In genomic region chr1:212241445-212242287, GRCh38 we compare ENCODE assay signal across 16 cellular contexts. TPM values are rescaled to one million over a fixed set of nuclear protein-coding genes. Genes with fewer than 3 reads are reported as not detected.
DNase-seq lines count a peak whose midpoint lies in the region; ATAC-seq and TF ChIP-seq lines count a peak whose summit lies in the region.
"Had no signal": no experiment of that assay in that cellular context is flagged by ENCODE, and none has a peak within 500 bp of the region (broad histone marks: within the 10 kb centered on the region; RNA-seq: fewer than 3 reads in every experiment).

No MANE protein-coding gene starts in this region.

- H3K27me3 Mint-ChIP-seq in activated naive CD4-positive, alpha-beta T cell treated with anti-CD3 and anti-CD28 coated beads, Interleukin-2, amount 50 U/mL, for 24 hours = no peaks in the 10 kb centered on the region
- H3K27me3 Mint-ChIP-seq in natural killer cell (ENCODE audit: low read depth in 2 of 2) = no peaks in the 10 kb centered on the region
- H3K27me3 Mint-ChIP-seq in CD8-positive, alpha-beta T cell (ENCODE audit: low read depth) = peaks cover 3% of the 10 kb centered on the region
- H3K27me3 Mint-ChIP-seq: CD4-positive, alpha-beta memory T cell had no signal

- in situ Hi-C loops in transverse colon (cut with MboI; ENCODE audit: low pct_ligation_motif_present in 1 of 4, low pct_unique_long_range_greater_than_20kb in 1 of 4, low sequenced_read_pairs in 3 of 4) (no loop called here), HAP-1 (cut with MboI; ENCODE audit: low sequenced_read_pairs) (no loop called here)

- peak overlapping the region; percentile 38 for H3K27ac Mint-ChIP-seq in activated naive CD4-positive, alpha-beta T cell treated with anti-CD3 and anti-CD28 coated beads, Interleukin-2, amount 50 U/mL, for 24 hours
- peak overlapping the region; percentile 86 to 87 for H3K27ac Mint-ChIP-seq in natural killer cell
- H3K27ac Mint-ChIP-seq in CD8-positive, alpha-beta T cell = no peak overlapping the region
- H3K27ac Mint-ChIP-seq: HFFc6, mesothelial cell of epicardium had no signal

- CTCF ChIA-PET in CD8-positive, alpha-beta T cell (lab: Charles Lee) = no interaction called here

- H3K27ac ChIP-seq in esophagus muscularis mucosa (replicated peaks in 1 of 4) = peak overlapping the region; percentile 63 to 78 (median 72)
- peak overlapping the region; percentile 17 to 65 (median 50) for H3K27ac ChIP-seq in transverse colon
- no peak overlapping the region for H3K27ac ChIP-seq in CD8-positive, alpha-beta T cell (ENCODE audit: low read depth, low read length)

- H3K4me3 Mint-ChIP-seq in activated naive CD4-positive, alpha-beta T cell treated with anti-CD3 and anti-CD28 coated beads, Interleukin-2, amount 50 U/mL, for 24 hours = no peak overlapping the region
- H3K4me3 Mint-ChIP-seq in natural killer cell = no peak overlapping the region
- H3K4me3 Mint-ChIP-seq in CD8-positive, alpha-beta T cell = no peak overlapping the region
- H3K4me3 Mint-ChIP-seq: HFFc6, mesothelial cell of epicardium had no signal

- no peak for DNase-seq in activated naive CD4-positive, alpha-beta T cell treated with anti-CD3 and anti-CD28 coated beads, Interleukin-2, amount 50 U/mL, for 16 hours
- DNase-seq in esophagus muscularis mucosa (ENCODE audit: extremely low spot score) (no peak), natural killer cell (no peak), transverse colon (no peak), HAP-1 (ENCODE audit: low spot score in 2 of 2) (no peak), NCI-H1417 treated with DMSO at 0.1 percent for 48 hours (lab: John Stamatoyannopoulos, UW) (no peak)
- no peak for DNase-seq in CD8-positive, alpha-beta T cell
- DNase-seq: activated CD4-positive, alpha-beta T cell treated with anti-CD3 and anti-CD28 coated beads, Interleukin-2, amount 50 U/mL, for 4 hours; aorta; CD4-positive, alpha-beta memory T cell; HFFc6 had no signal

- H3K4me1 Mint-ChIP-seq in activated naive CD4-positive, alpha-beta T cell treated with anti-CD3 and anti-CD28 coated beads, Interleukin-2, amount 50 U/mL, for 24 hours = peaks cover 10% of the 10 kb centered on the region
- H3K4me1 Mint-ChIP-seq in natural killer cell = peaks cover 21 to 35% of the 10 kb centered on the region in 2 donors
- peaks cover 2% of the 10 kb centered on the region for H3K4me1 Mint-ChIP-seq in CD8-positive, alpha-beta T cell (ENCODE audit: low read depth)
- H3K4me1 Mint-ChIP-seq: mesothelial cell of epicardium had no signal

- H3K4me1 ChIP-seq in esophagus muscularis mucosa (peaks cover 23 to 64% (median 54%) of the 10 kb centered on the region in 4 donors), transverse colon (peaks cover 15 to 41% (median 25%) of the 10 kb centered on the region in 4 donors), HAP-1 (no peaks in the 10 kb centered on the region)
- H3K4me1 ChIP-seq in CD8-positive, alpha-beta T cell (ENCODE audit: insufficient read depth, low read length) = no peaks in the 10 kb centered on the region

- POLR2A ChIA-PET in CD8-positive, alpha-beta T cell (lab: Charles Lee) = no interaction called here

- intact Hi-C loops in esophagus muscularis mucosa (cut with DNase I) (loop anchor here (5.0 kb wide), 1 partner anchor 41 kb away; no protein-coding TSS in a partner anchor), natural killer cell (cut with micrococcal nuclease) (no loop called here), transverse colon (cut with DNase I; ENCODE audit: low total_unique reads) (loop anchor here (10.0 kb wide), 1 partner anchor 553 kb away; the partner anchor contains the start of genes NSL1 and TATDN3)
- intact Hi-C loops in CD8-positive, alpha-beta T cell (cut with DNase I, micrococcal nuclease) = no loop called here

- H3K9me3 ChIP-seq in esophagus muscularis mucosa (no peaks in the 10 kb centered on the region), transverse colon (no peaks in the 10 kb centered on the region), HAP-1 (no peaks in the 10 kb centered on the region)
- H3K9me3 ChIP-seq in CD8-positive, alpha-beta T cell (ENCODE audit: low read length) = no peaks in the 10 kb centered on the region
- H3K9me3 ChIP-seq: MG63 had no signal

- H3K9me3 Mint-ChIP-seq in activated naive CD4-positive, alpha-beta T cell treated with anti-CD3 and anti-CD28 coated beads, Interleukin-2, amount 50 U/mL, for 24 hours = no peaks in the 10 kb centered on the region
- no peaks in the 10 kb centered on the region for H3K9me3 Mint-ChIP-seq in natural killer cell
- no peaks in the 10 kb centered on the region for H3K9me3 Mint-ChIP-seq in CD8-positive, alpha-beta T cell
- H3K9me3 Mint-ChIP-seq: CD4-positive, alpha-beta memory T cell; HFFc6; mesothelial cell of epicardium had no signal

- TF ChIP-seq CTCF in esophagus muscularis mucosa (IDR thresholded peaks at IDR 0.05) (no peak), natural killer cell (IDR thresholded peaks at IDR 0.05) (no peak), transverse colon (IDR thresholded peaks at IDR 0.05) (no peak)
- TF ChIP-seq CTCF in CD8-positive, alpha-beta T cell (IDR thresholded peaks at IDR 0.05) = no peak

- H3K36me3 ChIP-seq in esophagus muscularis mucosa (no peaks in the 10 kb centered on the region), transverse colon (no peaks in the 10 kb centered on the region), HAP-1 (replicated peaks) (no peaks in the 10 kb centered on the region)
- H3K36me3 ChIP-seq in CD8-positive, alpha-beta T cell (ENCODE audit: insufficient read depth, low read length) = no peaks in the 10 kb centered on the region
- H3K36me3 ChIP-seq: MG63 had no signal

- TF ChIP-seq POLR2A in esophagus muscularis mucosa (IDR thresholded peaks at IDR 0.05; ENCODE audit: low read depth) = no peak
- TF ChIP-seq POLR2A in transverse colon (IDR thresholded peaks at IDR 0.05) = no peak

- H3K4me3 ChIP-seq in esophagus muscularis mucosa (no peak overlapping the region), transverse colon (no peak overlapping the region), HAP-1 (no peak overlapping the region)
- no peak overlapping the region for H3K4me3 ChIP-seq in CD8-positive, alpha-beta T cell (ENCODE audit: low read depth, low read length)
- H3K4me3 ChIP-seq: MG63, smooth muscle cell had no signal

- no peak for ATAC-seq in natural killer cell
- ATAC-seq in CD8-positive, alpha-beta T cell = no peak
- ATAC-seq: SK-N-SH treated with all-trans-retinoic acid at 6 μM for 48 hours had no signal

- TF ChIP-seq EP300 in esophagus muscularis mucosa (IDR thresholded peaks at IDR 0.05) (no peak), transverse colon (IDR thresholded peaks at IDR 0.05; ENCODE audit: low read depth) (no peak)

- WGBS in esophagus muscularis mucosa = 80% methylated on average over 6 of the region's 6 CpGs
- 86 to 91% methylated on average over 2 to 6 of the region's 6 CpGs for WGBS in transverse colon (ENCODE audit: low coverage in 1 of 2), 2 donors

- no peaks in the 10 kb centered on the region for H3K36me3 Mint-ChIP-seq in activated naive CD4-positive, alpha-beta T cell treated with anti-CD3 and anti-CD28 coated beads, Interleukin-2, amount 50 U/mL, for 24 hours
- no peaks in the 10 kb centered on the region for H3K36me3 Mint-ChIP-seq in natural killer cell
- no peaks in the 10 kb centered on the region for H3K36me3 Mint-ChIP-seq in CD8-positive, alpha-beta T cell
- H3K36me3 Mint-ChIP-seq: CD4-positive, alpha-beta memory T cell; mesothelial cell of epicardium had no signal

- no peaks in the 10 kb centered on the region for H3K27me3 ChIP-seq in esophagus muscularis mucosa
- no peaks in the 10 kb centered on the region for H3K27me3 ChIP-seq in transverse colon
- no peaks in the 10 kb centered on the region for H3K27me3 ChIP-seq in HAP-1 (ENCODE audit: low read depth)
- H3K27me3 ChIP-seq in CD8-positive, alpha-beta T cell (ENCODE audit: insufficient read depth, low read length) = no peaks in the 10 kb centered on the region
- H3K27me3 ChIP-seq: MG63 had no signal

RNA-seq across cellular contexts. Expression of gene PPP2R5A, which starts 43.5 kb away (rescaled TPM):
- total RNA-seq in esophagus muscularis mucosa = 10 to 100 TPM; 57.0 to 63.5 (median 58.9) TPM
- 10 to 100 TPM; 74.0 to 99.8 (median 86.4) TPM for total RNA-seq in natural killer cell
- total RNA-seq in transverse colon = 10 to 100 TPM; 32.2 to 68.3 (median 51.8) TPM
- total RNA-seq in CD8-positive, alpha-beta T cell = 10 to 100 TPM; 57.8 to 60.5 TPM

Comparison
In these comparisons a context has a peak if more than half of its experiments do, and no peak if none do; other contexts are left out.
1. intact Hi-C loops: an anchor here in esophagus muscularis mucosa (5.0 kb wide) and transverse colon (10.0 kb wide); none called in natural killer cell and CD8-positive, alpha-beta T cell.